In genomic region chr17:7283471-7284216, GRCh38 we compare ENCODE assay signal across 24 cellular contexts. TPM values are rescaled to one million over a fixed set of nuclear protein-coding genes. Genes with fewer than 3 reads are reported as not detected.
A peak's percentile ranks its signal among the peaks of the same experiment; 100 is the strongest.
DNase-seq lines count a peak whose midpoint lies in the region; ATAC-seq and TF ChIP-seq lines count a peak whose summit lies in the region.
"Had no signal": no experiment of that assay in that cellular context is flagged by ENCODE, and none has a peak within 500 bp of the region (broad histone marks: within the 10 kb centered on the region; RNA-seq: fewer than 3 reads in every experiment).

No MANE protein-coding gene starts in this region.

- H3K4me1 ChIP-seq in SK-N-SH (ENCODE audit: control insufficient read depth in 1 of 2, insufficient read depth in 2 of 2, low read depth in 1 of 2, low read length in 1 of 2) (peaks cover 6 to 18% of the 10 kb centered on the region in 2 experiments; a peak in 2 of 4 replicates), muscle layer of duodenum (ENCODE audit: control insufficient read depth in 1 of 2, insufficient read depth in 2 of 2, low read length in 2 of 2) (peaks cover 0 to 41% of the 10 kb centered on the region in 2 donors), stomach (peaks cover 20 to 43% (median 35%) of the 10 kb centered on the region in 4 donors)

- TF ChIP-seq CTCF in SK-N-SH (IDR thresholded peaks at IDR 0.05): no peak
- no peak for TF ChIP-seq CTCF in stomach (IDR thresholded peaks at IDR 0.05)

- no peaks in the 10 kb centered on the region for H4K20me1 ChIP-seq in SK-N-SH (ENCODE audit: insufficient read depth)

- no peaks in the 10 kb centered on the region for H3K79me2 ChIP-seq in SK-N-SH (ENCODE audit: insufficient read depth)

- intact Hi-C loops in stomach (cut with DNase I; ENCODE audit: low total_unique reads): no loop called here

- H3K36me3 Mint-ChIP-seq in T-helper 17 cell (ENCODE audit: low read depth): no peaks in the 10 kb centered on the region
- H3K36me3 Mint-ChIP-seq: activated naive CD4-positive, alpha-beta T cell treated with anti-CD3 and anti-CD28 coated beads, Interleukin-2, amount 50 U/mL, for 72 hours had no signal

- peaks cover 15% of the 10 kb centered on the region for H3F3A ChIP-seq in SK-N-SH (replicated peaks; ENCODE audit: insufficient read depth)

- H3K27me3 Mint-ChIP-seq in T-helper 17 cell: peaks cover 45% of the 10 kb centered on the region

- TF ChIP-seq RAD21 in SK-N-SH (IDR thresholded peaks at IDR 0.05; ENCODE audit: low read length): no peak

- H3K4me3 Mint-ChIP-seq in T-helper 17 cell: peak overlapping the region; percentile 72
- H3K4me3 Mint-ChIP-seq: HFFc6 had no signal

- H3K27ac Mint-ChIP-seq in T-helper 17 cell: no peak overlapping the region
- H3K27ac Mint-ChIP-seq: activated naive CD4-positive, alpha-beta T cell treated with anti-CD3 and anti-CD28 coated beads, Interleukin-2, amount 50 U/mL, for 72 hours; effector memory CD8-positive, alpha-beta T cell; HFFc6 had no signal

- POLR2A ChIA-PET in SK-N-SH (lab: Yijun Ruan, JAX): no interaction called here

- TF ChIP-seq POLR2A in stomach (IDR thresholded peaks at IDR 0.05): no peak

- H3K4me2 ChIP-seq in SK-N-SH: no peak overlapping the region

- ATAC-seq in SK-N-SH treated with all-trans-retinoic acid at 6 μM for 48 hours: no peak
- ATAC-seq in T-helper 17 cell: no peak
- no peak for ATAC-seq in GM19324 (IDR thresholded peaks at IDR 0.05; ENCODE audit: low FRiP score, unreplicated experiment)
- ATAC-seq: activated naive CD4-positive, alpha-beta T cell treated with anti-CD3 and anti-CD28 coated beads, Interleukin-2, amount 50 U/mL, for 72 hours; effector memory CD8-positive, alpha-beta T cell; mucosa of descending colon had no signal

- no peak overlapping the region for H3K27ac ChIP-seq in SK-N-SH (ENCODE audit: low read depth in 2 of 2, low read length in 1 of 2)
- H3K27ac ChIP-seq in muscle layer of duodenum (ENCODE audit: low read length): peak overlapping the region; percentile 67
- H3K27ac ChIP-seq in stomach: peak overlapping the region in 3 of 5 donors; percentile 37 to 92 (median 83)
- H3K27ac ChIP-seq: 22Rv1, HL-60, RWPE1 had no signal

- H2AFZ ChIP-seq in SK-N-SH (ENCODE audit: low read depth): no peak overlapping the region

- H3K27me3 ChIP-seq in SK-N-SH (ENCODE audit: insufficient read depth) (peaks cover 6% of the 10 kb centered on the region; the same call in 1 of the 2 replicates), muscle layer of duodenum (ENCODE audit: low read depth, low read length) (no peaks in the 10 kb centered on the region), stomach (peaks cover 0 to 48% (median 16%) of the 10 kb centered on the region in 3 donors)

- peaks cover 22% of the 10 kb centered on the region for H3K4me1 Mint-ChIP-seq in T-helper 17 cell

- no peaks in the 10 kb centered on the region for H3K36me3 ChIP-seq in SK-N-SH (replicated peaks in 1 of 2; ENCODE audit: control insufficient read depth in 1 of 2, insufficient read depth in 2 of 2, low read length in 1 of 2)
- H3K36me3 ChIP-seq in muscle layer of duodenum (ENCODE audit: control insufficient read depth in 1 of 2, insufficient read depth in 2 of 2, low read length in 2 of 2): peaks cover 3 to 28% of the 10 kb centered on the region in 2 donors
- H3K36me3 ChIP-seq in stomach: peaks cover 0 to 21% (median 4%) of the 10 kb centered on the region in 4 donors
- H3K36me3 ChIP-seq: tibial nerve had no signal

- peak; percentile 15 for DNase-seq in SK-N-SH
- no peak for DNase-seq in T-helper 17 cell
- DNase-seq in stomach: no peak
- DNase-seq in cerebellum (ENCODE audit: low spot score): no peak
- no peak for DNase-seq in DMS114 treated with DMSO at 0.1 percent for 48 hours (lab: John Stamatoyannopoulos, UW; ENCODE audit: unreplicated experiment)
- DNase-seq: activated CD4-positive, alpha-beta T cell treated with anti-CD3 and anti-CD28 coated beads for 1 hour; effector memory CD8-positive, alpha-beta T cell; head of caudate nucleus; HFFc6; mucosa of descending colon; NCI-H1436 treated with DMSO at 0.1 percent for 48 hours; NCI-H524; stimulated activated naive CD4-positive, alpha-beta T cell had no signal

- H3K4me3 ChIP-seq in SK-N-SH (ENCODE audit: low read depth in 2 of 2, low read length in 1 of 2) (no peak overlapping the region), muscle layer of duodenum (ENCODE audit: low read depth in 1 of 2, low read length in 2 of 2) (peak overlapping the region in 1 of 2 donors; percentile 68), stomach (peak overlapping the region in 3 of 4 donors; percentile 43 to 60 (median 52))
- H3K4me3 ChIP-seq: mucosa of descending colon had no signal

- no peaks in the 10 kb centered on the region for H3K9me2 ChIP-seq in SK-N-SH

- TF ChIP-seq EP300 in SK-N-SH (IDR thresholded peaks at IDR 0.05; ENCODE audit: borderline replicate concordance in 1 of 2, low read depth in 1 of 2, low read length in 1 of 2) (no peak), stomach (IDR thresholded peaks at IDR 0.05) (no peak)

- WGBS in SK-N-SH (ENCODE audit: low lambda C conversion rate): 86% methylated on average over 16 of the region's 18 CpGs
- WGBS in stomach, 5 donors: 79 to 87% (median 85%) methylated on average over 13 to 18 of the region's 18 CpGs

- H3K9ac ChIP-seq in SK-N-SH: no peak overlapping the region

- CTCF ChIA-PET in SK-N-SH (lab: Yijun Ruan, JAX): interaction anchor here (1.6 to 8.8 kb wide), 3 partner anchors 9 to 40 kb away, joined by 4 to 169 read pairs (median 34); no protein-coding TSS in a partner anchor

- H3K9me3 ChIP-seq in SK-N-SH (no peaks in the 10 kb centered on the region), T-helper 17 cell (ENCODE audit: control insufficient read depth, low read length, poor library complexity, severe bottlenecking) (no peaks in the 10 kb centered on the region), muscle layer of duodenum (ENCODE audit: control insufficient read depth in 1 of 2, low read length in 2 of 2) (no peaks in the 10 kb centered on the region), stomach (no peaks in the 10 kb centered on the region)
- H3K9me3 ChIP-seq: mucosa of descending colon, tibial nerve had no signal

TF ChIP-seq in SK-N-SH, 30 proteins besides CTCF, POLR2A, EP300 and RAD21:
- TF ChIP-seq RCOR1 (IDR thresholded peaks at IDR 0.05; ENCODE audit: low read length) (no peak), MXI1 (IDR thresholded peaks at IDR 0.05; ENCODE audit: low read depth, low read length) (no peak), RFX5 (IDR thresholded peaks at IDR 0.05; ENCODE audit: low read length) (no peak), POLR2AphosphoS5 (IDR thresholded peaks at IDR 0.05; ENCODE audit: low read depth, low read length) (no peak), FOXJ3 (CRISPR knock-in tag; IDR thresholded peaks at IDR 0.05) (no peak), JUND (IDR thresholded peaks at IDR 0.05) (no peak), FOXM1 (IDR thresholded peaks at IDR 0.05; ENCODE audit: low read depth) (no peak), FOSL2 (IDR thresholded peaks at IDR 0.05; ENCODE audit: borderline replicate concordance, low read depth) (no peak), YY1 (IDR thresholded peaks at IDR 0.05; ENCODE audit: low read depth) (no peak)

TF ChIP-seq in SK-N-SH treated with all-trans-retinoic acid at 6 μM for 48 hours, 23 proteins besides CTCF, POLR2A, EP300 and RAD21 (continues in another document):
- TF ChIP-seq CSRNP3 (CRISPR knock-in tag; IDR thresholded peaks at IDR 0.05) (no peak), GLIS3 (CRISPR knock-in tag; IDR thresholded peaks at IDR 0.05) (no peak)

RNA-seq across cellular contexts. Expression of gene SLC2A4, which starts 2.1 kb away (rescaled TPM):
- polyA plus RNA-seq in SK-N-SH (2012; rRNA removed) (0.44 and 0.54 TPM in 2 replicates), stomach (10 to 100 TPM in 1 of 3 donors, 1 to 10 TPM in 1, under 1 TPM in 1; 0.92 to 15.9 (median 1.4) TPM)
- polyA plus RNA-seq in SK-N-SH (2012; cell fraction: cytosol; rRNA removed): 0.14 and 0.24 TPM in 2 replicates
- 0.83 and 1.3 TPM in 2 replicates for polyA plus RNA-seq in SK-N-SH (2012; cell fraction: nucleus; rRNA removed)
- total RNA-seq in T-helper 17 cell (not detected), stomach (10 to 100 TPM in 2 of 5 donors, 1 to 10 TPM in 3; 3.5 to 26.6 (median 7.0) TPM), cerebellum (0.18 TPM)
- total RNA-seq: MCF 10A had no signal

RNA-seq across cellular contexts. Expression of gene YBX2, which starts 10.8 kb away (rescaled TPM):
- polyA plus RNA-seq in SK-N-SH (2012; rRNA removed): 0.36 and 0.54 TPM in 2 replicates
- polyA plus RNA-seq in SK-N-SH (2012; cell fraction: cytosol; rRNA removed): 0.31 and 0.41 TPM in 2 replicates
- polyA plus RNA-seq in SK-N-SH (2012; cell fraction: nucleus; rRNA removed): 1.9 and 2.0 TPM in 2 replicates
- total RNA-seq in T-helper 17 cell: not detected
- 10 to 100 TPM in 1 of 5 donors, 1 to 10 TPM in 1, under 1 TPM in 2, not detected in 1; 0.43 to 72.4 (median 1.1) TPM for total RNA-seq in stomach
- polyA plus RNA-seq in stomach: 1 to 10 TPM; 1.2 to 6.5 (median 1.8) TPM
- 1.5 TPM for total RNA-seq in cerebellum
- total RNA-seq: HFFc6 had no signal
- polyA plus RNA-seq: fibroblast of lung had no signal

RNA-seq across cellular contexts. Expression of gene CLDN7, which starts 21.4 kb away (rescaled TPM):
- polyA plus RNA-seq in SK-N-SH (2012; rRNA removed): 2.9 and 5.0 TPM in 2 replicates
- polyA plus RNA-seq in SK-N-SH (2012; cell fraction: cytosol; rRNA removed): 2.5 and 3.8 TPM in 2 replicates
- 10.4 and 12.1 TPM in 2 replicates for polyA plus RNA-seq in SK-N-SH (2012; cell fraction: nucleus; rRNA removed)
- 1 to 10 TPM in 1 of 2 donors, under 1 TPM in 1; 0.78 to 1.2 TPM for total RNA-seq in T-helper 17 cell
- 100 to 1,000 TPM in 1 of 5 donors, 10 to 100 TPM in 2, 1 to 10 TPM in 2; 1.8 to 829 (median 17.4) TPM for total RNA-seq in stomach
- 100 to 1,000 TPM in 1 of 3 donors, 1 to 10 TPM in 2; 3.1 to 114 (median 9.9) TPM for polyA plus RNA-seq in stomach
- 0.54 TPM for total RNA-seq in cerebellum
- total RNA-seq: Daoy had no signal

RNA-seq across cellular contexts. Expression of gene EIF5A, which starts 23.8 kb away (rescaled TPM):
- polyA plus RNA-seq in SK-N-SH (2012; rRNA removed) (711 and 971 TPM in 2 replicates), stomach (100 to 1,000 TPM; 341 to 438 (median 394) TPM)
- polyA plus RNA-seq in SK-N-SH (2012; cell fraction: cytosol; rRNA removed): 580 and 792 TPM in 2 replicates
- polyA plus RNA-seq in SK-N-SH (2012; cell fraction: nucleus; rRNA removed): 284 and 445 TPM in 2 replicates
- total RNA-seq in T-helper 17 cell (100 to 1,000 TPM; 496 to 601 TPM), stomach (100 to 1,000 TPM in 4 of 5 donors, 10 to 100 TPM in 1; 86.9 to 189 (median 137) TPM), cerebellum (81.6 TPM)

RNA-seq across cellular contexts. Expression of gene GPS2, which starts 31.5 kb away (rescaled TPM):
- 67.0 and 102 TPM in 2 replicates for polyA plus RNA-seq in SK-N-SH (2012; rRNA removed)
- 75.9 and 78.5 TPM in 2 replicates for polyA plus RNA-seq in SK-N-SH (2012; cell fraction: cytosol; rRNA removed)
- polyA plus RNA-seq in SK-N-SH (2012; cell fraction: nucleus; rRNA removed): 216 and 229 TPM in 2 replicates
- 100 to 1,000 TPM in 1 of 2 donors, 10 to 100 TPM in 1; 96.5 to 104 TPM for total RNA-seq in T-helper 17 cell
- 10 to 100 TPM; 23.9 to 91.6 (median 55.9) TPM for total RNA-seq in stomach
- 10 to 100 TPM; 74.3 to 84.9 (median 79.7) TPM for polyA plus RNA-seq in stomach
- 29.2 TPM for total RNA-seq in cerebellum

Comparison
In these comparisons a context has a peak if more than half of its experiments do, and no peak if none do; other contexts are left out.
1. H3K27ac ChIP-seq: peak in muscle layer of duodenum (single experiment) and stomach (3 of 5); none in SK-N-SH (0 of 2).
2. H3K4me3 ChIP-seq: peak in stomach (3 of 4); none in SK-N-SH (0 of 2).